Comparison of ENCODE assay signal across 8 cellular contexts in the genomic region with DNA sequence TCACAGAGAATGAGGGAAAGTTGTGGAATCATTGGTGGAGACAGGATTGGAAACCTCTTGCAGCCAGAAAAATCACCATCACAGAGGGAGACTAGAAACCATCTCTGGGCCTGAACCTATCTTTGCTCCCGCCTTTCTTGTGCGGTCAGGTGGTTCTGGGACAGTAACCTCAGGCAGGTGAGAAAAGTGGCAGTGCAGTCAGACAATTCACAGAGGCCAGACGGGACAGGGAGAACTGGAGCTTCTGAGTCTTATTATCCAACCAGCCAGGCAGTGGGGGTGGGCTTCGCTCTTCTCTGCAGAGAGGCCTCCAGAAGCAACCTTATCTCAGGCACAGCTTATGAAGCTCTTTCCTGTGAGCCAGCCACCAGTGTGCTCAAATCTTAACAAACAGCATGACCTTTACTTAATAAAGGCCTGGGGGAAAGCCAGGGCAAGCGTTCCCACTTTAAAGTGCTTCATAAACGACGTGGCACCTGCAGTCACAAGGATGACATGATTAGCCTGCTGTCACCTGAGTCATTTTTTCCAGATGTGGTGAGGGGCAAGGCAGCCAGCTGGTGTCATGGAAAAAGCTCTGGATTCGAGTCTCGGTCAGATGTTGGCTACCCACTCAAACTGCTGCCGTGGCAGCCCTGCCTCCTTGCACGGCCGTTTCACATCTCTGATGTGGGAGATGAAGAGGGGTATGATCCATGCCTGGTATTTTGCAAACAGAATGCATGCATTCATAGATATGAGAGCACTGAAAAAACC.
DNase-seq lines count a peak whose midpoint lies in the region; ATAC-seq and TF ChIP-seq lines count a peak whose summit lies in the region.

No MANE protein-coding gene starts in this region.

- H3K4me3 Mint-ChIP-seq in endodermal cell, result no peak overlapping the region

- H3K4me1 ChIP-seq in endodermal cell (ENCODE audit: control insufficient read depth, insufficient read depth, low read length), result peaks cover 22% of the 10 kb centered on the region

- peak; percentile 49 for DNase-seq in KBM-7
- DNase-seq in activated CD4-positive, CD25-positive, alpha-beta regulatory T cell treated with anti-CD3 and anti-CD28 coated beads, Interleukin-2, amount 50 U/mL, for 72 hours, result peak; percentile 59
- DNase-seq in endodermal cell, result peak; percentile 66
- DNase-seq in stimulated activated CD8-positive, alpha-beta memory T cell treated with anti-CD3 and anti-CD28 coated beads, Interleukin-15, amount 100 ng/mL, for 1 hour (ENCODE audit: low read depth), result peak; percentile 22
- DNase-seq in GM19238 (ENCODE audit: insufficient read length, low spot score), result no peak
- DNase-seq in NOMO-1 (lab: John Stamatoyannopoulos, UW; ENCODE audit: unreplicated experiment in 2 of 2), result no peak
- DNase-seq in NCI-H1694 (lab: John Stamatoyannopoulos, UW), result no peak

- H3K4me1 Mint-ChIP-seq in endodermal cell, result peaks cover 50% of the 10 kb centered on the region

- no peaks in the 10 kb centered on the region for H3K9me3 ChIP-seq in endodermal cell (ENCODE audit: control insufficient read depth, low read length)

- H3K4me3 ChIP-seq in endodermal cell (ENCODE audit: low read length), result no peak overlapping the region

- no peaks in the 10 kb centered on the region for H3K36me3 Mint-ChIP-seq in endodermal cell (ENCODE audit: low read depth)

- H3K9me3 Mint-ChIP-seq in endodermal cell, result no peaks in the 10 kb centered on the region

- H3K9ac ChIP-seq in endodermal cell (ENCODE audit: extremely low read depth, low read length, poor library complexity, severe bottlenecking), result no peak overlapping the region

- H3K27ac Mint-ChIP-seq in endodermal cell, result peak overlapping the region; percentile 73

- no peak overlapping the region for H3K27ac ChIP-seq in endodermal cell (ENCODE audit: low read depth, low read length)

- WGBS in endodermal cell (ENCODE audit: insufficient coverage in 1 of 2, insufficient read length in 1 of 2), 2 experiments, result 87 to 92% methylated on average over 9 to 12 of the region's 12 CpGs

- TF ChIP-seq CTCF in endodermal cell (conservative IDR thresholded peaks at IDR 0.05), result no peak

- no peaks in the 10 kb centered on the region for H3K36me3 ChIP-seq in endodermal cell (ENCODE audit: control insufficient read depth, insufficient read depth, low read length)

- no peak for ATAC-seq in GM21576 (IDR thresholded peaks at IDR 0.05; ENCODE audit: unreplicated experiment)

- in situ Hi-C loops in KBM-7 (cut with MboI; ENCODE audit: low pct_unique_long_range_greater_than_20kb, low sequenced_read_pairs), result no loop called here

- no peaks in the 10 kb centered on the region for H3K27me3 Mint-ChIP-seq in endodermal cell (ENCODE audit: insufficient read depth)

- no peaks in the 10 kb centered on the region for H3K27me3 ChIP-seq in endodermal cell (ENCODE audit: control insufficient read depth, insufficient read depth, low read length, poor library complexity, severe bottlenecking)

Comparison
In these comparisons a context has a peak if more than half of its experiments do, and no peak if none do; other contexts are left out.
1. DNase-seq: peak in KBM-7 (single experiment), activated CD4-positive, CD25-positive, alpha-beta regulatory T cell treated with anti-CD3 and anti-CD28 coated beads, Interleukin-2, amount 50 U/mL, for 72 hours (single experiment), endodermal cell (single experiment) and stimulated activated CD8-positive, alpha-beta memory T cell treated with anti-CD3 and anti-CD28 coated beads, Interleukin-15, amount 100 ng/mL, for 1 hour (single experiment); none in GM19238 (single experiment), NOMO-1 (0 of 2) and NCI-H1694 (single experiment).